ENCODE assay signal across 22 cellular contexts in genomic region chr13:102863590-102863989, GRCh38. TPM values are rescaled to one million over a fixed set of nuclear protein-coding genes. Genes with fewer than 3 reads are reported as not detected.
DNase-seq lines count a peak whose midpoint lies in the region; ATAC-seq, FAIRE-seq and TF ChIP-seq lines count a peak whose summit lies in the region.
"Had no signal": no experiment of that assay in that cellular context is flagged by ENCODE, and none has a peak within 500 bp of the region (broad histone marks: within the 10 kb centered on the region; RNA-seq: fewer than 3 reads in every experiment).

No MANE protein-coding gene starts in this region.

- no peak for TF ChIP-seq CTCF in K562 (IDR thresholded peaks at IDR 0.05 in 2 of 3, conservative IDR thresholded peaks at IDR 0.05 in 1 of 3; ENCODE audit: insufficient read depth in 2 of 3, low read depth in 1 of 3, low read length in 3 of 3)
- TF ChIP-seq CTCF in left ventricle myocardium inferior (IDR thresholded peaks at IDR 0.05; ENCODE audit: borderline replicate concordance) = no peak
- no peak for TF ChIP-seq CTCF in gastrocnemius medialis (IDR thresholded peaks at IDR 0.05 in 4 of 5, conservative IDR thresholded peaks at IDR 0.05 in 1 of 5)

- no peak overlapping the region for H2AFZ ChIP-seq in K562 (ENCODE audit: low read depth, low read length)
- H2AFZ ChIP-seq: GM23338 had no signal

- TF ChIP-seq RAD21 in K562 (CRISPR knock-in tag; conservative IDR thresholded peaks at IDR 0.05 in 1 of 2, IDR thresholded peaks at IDR 0.05 in 1 of 2) = no peak

- in situ Hi-C loops in K562 (cut with MboI) (no loop called here), gastrocnemius medialis (cut with MboI; ENCODE audit: low sequenced_read_pairs in 4 of 4) (no loop called here)

- no peak for TF ChIP-seq EP300 in K562 (IDR thresholded peaks at IDR 0.05; ENCODE audit: low read length)

- H3K9ac ChIP-seq in K562 (ENCODE audit: insufficient read depth in 1 of 2, low read depth in 2 of 2, low read length in 2 of 2) = no peak overlapping the region

- 81% methylated on average over 4 of the region's 4 CpGs for WGBS in K562 (ENCODE audit: insufficient coverage, low coverage, missing lambda C conversion rate)

- POLR2A ChIA-PET in K562 (lab: Yijun Ruan, JAX) = no interaction called here

- H3K79me2 ChIP-seq in K562 (ENCODE audit: control insufficient read depth, insufficient read depth, low read length) = no peaks in the 10 kb centered on the region

- H3K4me2 ChIP-seq in K562 (ENCODE audit: insufficient read depth, low read length) = no peak overlapping the region
- H3K4me2 ChIP-seq: GM23338 had no signal

- H3K9me3 Mint-ChIP-seq in activated T-cell treated with anti-CD3 and anti-CD28 coated beads, Interleukin-2, amount 50 U/mL, for 24 hours = no peaks in the 10 kb centered on the region
- H3K9me3 Mint-ChIP-seq: GM23338, IgD-negative memory B cell had no signal

- no peaks in the 10 kb centered on the region for H4K20me1 ChIP-seq in K562 (replicated peaks; ENCODE audit: control insufficient read depth, insufficient read depth, low read length)

- no peaks in the 10 kb centered on the region for H3K4me1 ChIP-seq in K562 (replicated peaks in 1 of 2; ENCODE audit: control insufficient read depth in 2 of 2, insufficient read depth in 2 of 2, low read length in 2 of 2)
- peaks cover 12% of the 10 kb centered on the region for H3K4me1 ChIP-seq in left ventricle myocardium inferior
- peaks cover 24 to 30% of the 10 kb centered on the region in 2 donors for H3K4me1 ChIP-seq in gastrocnemius medialis

- intact Hi-C loops in K562 (cut with micrococcal nuclease) = no loop called here
- intact Hi-C loops in left ventricle myocardium inferior (cut with micrococcal nuclease) = no loop called here
- intact Hi-C loops in gastrocnemius medialis (cut with DNase I; ENCODE audit: low total_unique reads) = loop anchor here (2.0 kb wide), 1 partner anchor 19 kb away; no protein-coding TSS in a partner anchor

- TF ChIP-seq POLR2A in K562 (conservative IDR thresholded peaks at IDR 0.05) = no peak
- TF ChIP-seq POLR2A in gastrocnemius medialis (IDR thresholded peaks at IDR 0.05) = no peak

- CTCF ChIA-PET in K562 (lab: Yijun Ruan, JAX; ENCODE audit: low intra/inter-chr PET ratio) = no interaction called here

- no peaks in the 10 kb centered on the region for H3K9me1 ChIP-seq in K562 (ENCODE audit: control insufficient read depth, insufficient read depth, low read length)

- peaks cover 95% of the 10 kb centered on the region for H3K36me3 Mint-ChIP-seq in activated T-cell treated with anti-CD3 and anti-CD28 coated beads, Interleukin-2, amount 50 U/mL, for 24 hours (ENCODE audit: low read depth)

- H3K27ac ChIP-seq in K562 (ENCODE audit: extremely low read depth, low read depth, low read length) (no peak overlapping the region), left ventricle myocardium inferior (replicated peaks) (peak overlapping the region; percentile 51), gastrocnemius medialis (peak overlapping the region; percentile 49 to 79 (median 68))
- H3K27ac ChIP-seq: 22Rv1 had no signal

- H3K9me3 ChIP-seq in K562 (replicated peaks; ENCODE audit: control insufficient read depth, insufficient read depth, low read depth, low read length) (no peaks in the 10 kb centered on the region), left ventricle myocardium inferior (replicated peaks) (peaks cover 5% of the 10 kb centered on the region), gastrocnemius medialis (no peaks in the 10 kb centered on the region)

- no peaks in the 10 kb centered on the region for H3K27me3 Mint-ChIP-seq in activated T-cell treated with anti-CD3 and anti-CD28 coated beads, Interleukin-2, amount 50 U/mL, for 24 hours
- H3K27me3 Mint-ChIP-seq: IgD-negative memory B cell had no signal

- no TSS peak for BruUV-seq in K562 (replicated peaks; lab: Mats Ljungman, UMichigan)

- peaks cover 26% of the 10 kb centered on the region for H3K4me1 Mint-ChIP-seq in activated T-cell treated with anti-CD3 and anti-CD28 coated beads, Interleukin-2, amount 50 U/mL, for 24 hours (ENCODE audit: low read depth)
- H3K4me1 Mint-ChIP-seq: GM23338 had no signal

- H3K27me3 ChIP-seq in K562 (ENCODE audit: control insufficient read depth in 2 of 2, insufficient read depth in 2 of 2, low read length in 2 of 2) (no peaks in the 10 kb centered on the region), left ventricle myocardium inferior (ENCODE audit: low read depth) (no peaks in the 10 kb centered on the region), gastrocnemius medialis (no peaks in the 10 kb centered on the region)

- H3K4me3 ChIP-seq in K562 (no peak overlapping the region), left ventricle myocardium inferior (no peak overlapping the region), gastrocnemius medialis (no peak overlapping the region)
- H3K4me3 ChIP-seq: GM23338 had no signal

- H3K36me3 ChIP-seq in K562 (ENCODE audit: control insufficient read depth, insufficient read depth, low read length) (peaks cover 72% of the 10 kb centered on the region), left ventricle myocardium inferior (peaks cover 97% of the 10 kb centered on the region), gastrocnemius medialis (peaks cover 0 to 89% of the 10 kb centered on the region in 2 donors)

- DNase-seq in activated T-cell treated with anti-CD3 and anti-CD28 coated beads, Interleukin-2, amount 50 U/mL, for 24 hours = no peak
- no peak for DNase-seq in activated T-cell treated with anti-CD3 and anti-CD28 coated beads, Interleukin-2, amount 50 U/mL, for 48 hours
- DNase-seq in K562 (ENCODE audit: extremely low read depth in 1 of 4, low spot score in 3 of 4) (no peak), left ventricle myocardium inferior (peak; percentile 45), gastrocnemius medialis (peak; percentile 84 to 93), LoVo (ENCODE audit: low spot score) (no peak)
- DNase-seq: AML-193, DMS 273 treated with DMSO at 0.1 percent for 48 hours, GDM1, HCEC 1CT, NCI-H1105, NCI-H2081 treated with DMSO at 0.1 percent for 48 hours, NCI-H524, SIG-M5 had no signal

- FAIRE-seq in K562 (lab: Jason Lieb, UNC) = no peak
- FAIRE-seq: GM19239, HTR-8/SVneo had no signal

- peak overlapping the region; percentile 58 for H3K27ac Mint-ChIP-seq in activated T-cell treated with anti-CD3 and anti-CD28 coated beads, Interleukin-2, amount 50 U/mL, for 24 hours
- H3K27ac Mint-ChIP-seq: GM23338 had no signal

- no peak overlapping the region for H3K4me3 Mint-ChIP-seq in activated T-cell treated with anti-CD3 and anti-CD28 coated beads, Interleukin-2, amount 50 U/mL, for 24 hours
- H3K4me3 Mint-ChIP-seq: CD14-positive monocyte, GM23338, IgD-negative memory B cell had no signal

- ATAC-seq in K562 (peak; percentile 49; the same call in 1 of the 3 replicates), gastrocnemius medialis (peak; percentile 100), GM21717 (IDR thresholded peaks at IDR 0.05; ENCODE audit: unreplicated experiment) (no peak), GM18867 (IDR thresholded peaks at IDR 0.05; ENCODE audit: unreplicated experiment) (no peak)
- ATAC-seq: GM23338 had no signal

TF ChIP-seq in K562, 482 proteins besides CTCF, POLR2A, EP300 and RAD21 (continues in another document):
- TF ChIP-seq FOSL1 (tag; conservative IDR thresholded peaks at IDR 0.05) (no peak), ATF3 (IDR thresholded peaks at IDR 0.05) (no peak), ATF3 (CRISPR knock-in tag; conservative IDR thresholded peaks at IDR 0.05) (no peak), ARID2 (IDR thresholded peaks at IDR 0.05) (no peak), TFAM (CRISPR knock-in tag; conservative IDR thresholded peaks at IDR 0.05) (no peak), MAFF (IDR thresholded peaks at IDR 0.05; ENCODE audit: low read length) (no peak), TCFL5 (CRISPR knock-in tag; conservative IDR thresholded peaks at IDR 0.05) (no peak), XRCC3 (IDR thresholded peaks at IDR 0.05) (no peak), EGR1 (conservative IDR thresholded peaks at IDR 0.05) (no peak), KDM4B (IDR thresholded peaks at IDR 0.05; ENCODE audit: borderline replicate concordance in 2 of 2, low read depth in 1 of 2) (no peak)
- TF ChIP-seq, protein P1, sequence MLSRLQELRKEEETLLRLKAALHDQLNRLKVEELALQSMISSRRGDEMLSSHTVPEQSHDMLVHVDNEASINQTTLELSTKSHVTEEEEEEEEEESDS (CRISPR knock-in tag; IDR thresholded peaks at IDR 0.05) = no peak

RNA-seq across cellular contexts. Expression of gene ERCC5, which starts 17.8 kb away (rescaled TPM):
- 11.9 and 36.9 TPM in 2 replicates for total RNA-seq in K562 (2011; cell fraction: chromatin; rRNA removed; ENCODE audit: low replicate concordance)
- total RNA-seq in K562 (2011; cell fraction: nucleolus; rRNA removed) = 8.8 and 11.8 TPM in 2 replicates
- 14.2 and 14.5 TPM in 2 replicates for total RNA-seq in K562 (2011; cell fraction: nucleoplasm; rRNA removed)
- total RNA-seq in K562 (2014; rRNA removed) (29.3 and 33.9 TPM in 2 replicates), K562 (2014; rRNA removed; fragmentation: Illumina TruSeq; extraction: Trizol) (36.0 and 44.9 TPM in 2 replicates), K562 (2015; rRNA removed; fragmentation: Illumina TruSeq; extraction: Trizol) (37.6 and 43.1 TPM in 2 replicates), K562 (2021) (24.4 and 25.5 TPM in 2 replicates), left ventricle myocardium inferior (30.4 TPM), gastrocnemius medialis (10 to 100 TPM; 43.5 to 77.7 (median 46.8) TPM)
- polyA plus RNA-seq in K562 (2011; rRNA removed) (16.6 and 17.6 TPM in 2 replicates), K562 (2014; fragmentation: Illumina TruSeq; extraction: Trizol) (32.5 and 35.4 TPM in 2 replicates), K562 (2014; fragmentation: Nextera tagmentation; extraction: Ambion mirVana) (10 to 100 TPM in 1 of 2 experiments, 1 to 10 TPM in 1; 7.4 to 10.4 TPM), K562 (2014; rRNA removed) (25.9 and 37.2 TPM in 2 replicates)
- 3.6 and 8.8 TPM in 2 replicates for polyA plus RNA-seq in K562 (2011; cell fraction: cytosol; rRNA removed)
- 30.0 and 36.8 TPM in 2 replicates for polyA plus RNA-seq in K562 (2011; cell fraction: nucleus; rRNA removed)
- 18.3 and 21.3 TPM in 2 replicates for polyA plus RNA-seq in K562 (2012)
- polyA minus RNA-seq in K562 (2011; rRNA and poly(A)+ RNA removed) = 19.4 and 24.8 TPM in 2 replicates
- polyA minus RNA-seq in K562 (2011; cell fraction: cytosol; rRNA and poly(A)+ RNA removed) = 11.5 and 13.3 TPM in 2 replicates
- 22.9 and 39.3 TPM in 2 replicates for polyA minus RNA-seq in K562 (2011; cell fraction: nucleus; rRNA and poly(A)+ RNA removed)

Comparison
In these comparisons a context has a peak if more than half of its experiments do, and no peak if none do; other contexts are left out.
1. DNase-seq: peak in left ventricle myocardium inferior (single experiment) and gastrocnemius medialis (2 of 2); none in activated T-cell treated with anti-CD3 and anti-CD28 coated beads, Interleukin-2, amount 50 U/mL, for 24 hours (single experiment), activated T-cell treated with anti-CD3 and anti-CD28 coated beads, Interleukin-2, amount 50 U/mL, for 48 hours (0 of 2), K562 (0 of 4) and LoVo (single experiment).
2. ATAC-seq: peak in K562 (single experiment) and gastrocnemius medialis (2 of 2); none in GM21717 (single experiment) and GM18867 (single experiment).